2 cellular contexts compared by ENCODE assay signal in genomic region chr19:45728683-45729082, GRCh38.
TF ChIP-seq lines count a peak whose summit lies in the region.

No MANE protein-coding gene starts in this region.

TF ChIP-seq in HCT116, 20 proteins besides CTCF, POLR2A, EP300 and RAD21:
- peak; percentile 64; the same call in 1 of the 2 replicates for TF ChIP-seq CEBPB (IDR thresholded peaks at IDR 0.05; ENCODE audit: low read depth)

TF ChIP-seq in HepG2, 621 proteins besides CTCF, POLR2A, EP300 and RAD21:
- peak; percentile 76 for TF ChIP-seq FOSL2 (CRISPR knock-in tag; IDR thresholded peaks at IDR 0.05)
- TF ChIP-seq CEBPB (IDR thresholded peaks at IDR 0.05; ENCODE audit: borderline replicate concordance, low read depth, low read length), result peak; percentile 20; the same call in 1 of the 2 replicates
- TF ChIP-seq ATF3 (CRISPR knock-in tag; IDR thresholded peaks at IDR 0.05), result peak; percentile 42; the same call in 1 of the 2 replicates
- peak; percentile 96 for TF ChIP-seq ZNF770 (CRISPR knock-in tag; IDR thresholded peaks at IDR 0.05)
- peak; percentile 82 for TF ChIP-seq ZBTB33 (CRISPR knock-in tag; IDR thresholded peaks at IDR 0.05)
- peak; percentile 50; the same call in 1 of the 2 replicates for TF ChIP-seq ZNF121 (CRISPR knock-in tag; IDR thresholded peaks at IDR 0.05)
